15 cellular contexts compared by ENCODE assay signal in the genomic region with DNA sequence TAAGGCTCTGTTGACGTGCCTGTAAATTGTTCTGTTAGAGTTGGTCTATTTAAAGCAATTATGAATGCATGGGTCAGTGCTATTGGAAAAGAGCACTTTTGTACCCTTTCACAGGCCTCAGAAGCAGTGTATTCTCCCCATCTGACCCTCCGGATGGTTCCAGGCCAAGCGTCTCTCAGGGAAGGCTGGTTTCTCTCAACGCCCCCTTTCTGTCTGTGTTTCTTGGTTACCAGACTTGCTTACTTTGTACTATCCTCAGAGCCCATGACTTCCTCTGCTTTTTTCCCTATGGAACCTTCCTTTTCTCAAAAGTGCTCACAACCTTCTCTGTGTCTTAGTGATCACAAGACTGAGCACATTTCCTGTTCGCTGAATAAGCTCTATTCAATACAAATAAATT.
A peak's percentile ranks its signal among the peaks of the same experiment; 100 is the strongest.
DNase-seq lines count a peak whose midpoint lies in the region; ATAC-seq lines count a peak whose summit lies in the region.
"Had no signal": no experiment of that assay in that cellular context is flagged by ENCODE, and none has a peak within 500 bp of the region (broad histone marks: within the 10 kb centered on the region; RNA-seq: fewer than 3 reads in every experiment).

No MANE protein-coding gene starts in this region.

- H3K27me3 Mint-ChIP-seq in activated CD4-positive, alpha-beta T cell treated with anti-CD3 and anti-CD28 coated beads, Interleukin-2, amount 10 ng/mL, durations not matched to agents 24 days and 14 days, result no peaks in the 10 kb centered on the region
- H3K27me3 Mint-ChIP-seq: CD4-positive, CD25-positive, alpha-beta regulatory T cell had no signal

- H3K4me1 Mint-ChIP-seq in activated CD4-positive, alpha-beta T cell treated with anti-CD3 and anti-CD28 coated beads, Interleukin-2, amount 10 ng/mL, durations not matched to agents 24 days and 14 days, result no peaks in the 10 kb centered on the region
- H3K4me1 Mint-ChIP-seq: CD4-positive, CD25-positive, alpha-beta regulatory T cell; GM23338 had no signal

- no peaks in the 10 kb centered on the region for H3K9me3 Mint-ChIP-seq in activated CD4-positive, alpha-beta T cell treated with anti-CD3 and anti-CD28 coated beads, Interleukin-2, amount 10 ng/mL, durations not matched to agents 24 days and 14 days

- intact Hi-C loops in activated CD4-positive, alpha-beta T cell treated with anti-CD3 and anti-CD28 coated beads, Interleukin-2, amount 10 ng/mL, durations not matched to agents 24 days and 14 days (cut with micrococcal nuclease), result no loop called here
- intact Hi-C loops in left colon (cut with DNase I, micrococcal nuclease), result no loop called here

- ATAC-seq in left colon, result no peak
- ATAC-seq: GM12878, GM23338 had no signal

- H3K36me3 Mint-ChIP-seq in activated CD4-positive, alpha-beta T cell treated with anti-CD3 and anti-CD28 coated beads, Interleukin-2, amount 10 ng/mL, durations not matched to agents 24 days and 14 days (ENCODE audit: low read depth), result no peaks in the 10 kb centered on the region
- H3K36me3 Mint-ChIP-seq: CD4-positive, CD25-positive, alpha-beta regulatory T cell had no signal

- no peak overlapping the region for H3K4me3 Mint-ChIP-seq in activated CD4-positive, alpha-beta T cell treated with anti-CD3 and anti-CD28 coated beads, Interleukin-2, amount 10 ng/mL, durations not matched to agents 24 days and 14 days
- H3K4me3 Mint-ChIP-seq: CD4-positive, CD25-positive, alpha-beta regulatory T cell; GM23338 had no signal

- DNase-seq in NCI-H748 (lab: John Stamatoyannopoulos, UW; ENCODE audit: unreplicated experiment) (peak; percentile 6), NCI-H748 treated with DMSO at 0.1 percent for 48 hours (lab: John Stamatoyannopoulos, UW) (no peak), foreskin melanocyte (peak; percentile 45), pons (ENCODE audit: low spot score) (peak; percentile 45), NCI-H2081 treated with DMSO at 0.1 percent for 48 hours (lab: John Stamatoyannopoulos, UW) (no peak), NOMO-1 treated with DMSO at 0.1 percent for 48 hours (lab: John Stamatoyannopoulos, UW; ENCODE audit: unreplicated experiment) (no peak), left colon (no peak)
- DNase-seq in activated CD4-positive, alpha-beta T cell treated with anti-CD3 and anti-CD28 coated beads, Interleukin-2, amount 10 ng/mL, durations not matched to agents 24 days and 14 days, result no peak
- DNase-seq: AML-193; Calu3; CD4-positive, CD25-positive, alpha-beta regulatory T cell; DMS 273 treated with DMSO at 0.1 percent for 48 hours; H7 had no signal

- no peak overlapping the region for H3K27ac Mint-ChIP-seq in activated CD4-positive, alpha-beta T cell treated with anti-CD3 and anti-CD28 coated beads, Interleukin-2, amount 10 ng/mL, durations not matched to agents 24 days and 14 days
- H3K27ac Mint-ChIP-seq: CD4-positive, CD25-positive, alpha-beta regulatory T cell; GM23338 had no signal

Comparison
In these comparisons a context has a peak if more than half of its experiments do, and no peak if none do; other contexts are left out.
1. DNase-seq: peak in NCI-H748 (single experiment), foreskin melanocyte (single experiment) and pons (single experiment); none in NCI-H748 treated with DMSO at 0.1 percent for 48 hours (single experiment), activated CD4-positive, alpha-beta T cell treated with anti-CD3 and anti-CD28 coated beads, Interleukin-2, amount 10 ng/mL, durations not matched to agents 24 days and 14 days (single experiment), NCI-H2081 treated with DMSO at 0.1 percent for 48 hours (single experiment), NOMO-1 treated with DMSO at 0.1 percent for 48 hours (single experiment) and left colon (0 of 2).